28 cellular contexts compared by ENCODE assay signal in genomic region chr13:33925563-33925962, GRCh38.
"Had no signal": no experiment of that assay in that cellular context is flagged by ENCODE, and none has a peak within 500 bp of the region (broad histone marks: within the 10 kb centered on the region; RNA-seq: fewer than 3 reads in every experiment).

No MANE protein-coding gene starts in this region.

- ATAC-seq: naive thymus-derived CD4-positive, alpha-beta T cell; natural killer cell; psoas muscle; right cardiac atrium; sciatic nerve; stimulated activated effector memory CD8-positive, alpha-beta T cell treated with anti-CD3 and anti-CD28 coated beads, Interleukin-12 subunit alpha, Interleukin-12 subunit beta, amount 100 ng/mL, for 72 hours; stimulated activated naive B cell treated with anti-CD40 and anti-IgM and Interleukin-4, amounts not matched to agents 10 μg/mL and 1 μg/mL and 100 μg/mL, for 72 hours had no signal

- H3K79me2 ChIP-seq: parathyroid adenoma had no signal

- H3K4me2 ChIP-seq: neural progenitor cell had no signal

- H3K36me3 Mint-ChIP-seq: naive thymus-derived CD4-positive, alpha-beta T cell; natural killer cell; neural progenitor cell; stimulated activated effector memory CD8-positive, alpha-beta T cell treated with anti-CD3 and anti-CD28 coated beads, Interleukin-12 subunit alpha, Interleukin-12 subunit beta, amount 100 ng/mL, for 72 hours; stimulated activated naive B cell treated with anti-CD40 and anti-IgM and Interleukin-4, amounts not matched to agents 10 μg/mL and 1 μg/mL and 100 μg/mL, for 72 hours had no signal

- H3K27me3 Mint-ChIP-seq: naive thymus-derived CD4-positive, alpha-beta T cell; progenitor cell of endocrine pancreas; stimulated activated naive B cell treated with anti-CD40 and anti-IgM and Interleukin-4, amounts not matched to agents 10 μg/mL and 1 μg/mL and 100 μg/mL, for 72 hours; stimulated activated naive CD8-positive, alpha-beta T cell treated with anti-CD3 and anti-CD28 coated beads, Interleukin-15, Interleukin-2, amounts not matched to agents 100 ng/mL and 50 ng/mL, for 24 hours had no signal

- H3K4me3 Mint-ChIP-seq: naive thymus-derived CD4-positive, alpha-beta T cell; natural killer cell; neural progenitor cell; stimulated activated effector memory CD8-positive, alpha-beta T cell treated with anti-CD3 and anti-CD28 coated beads, Interleukin-12 subunit alpha, Interleukin-12 subunit beta, amount 100 ng/mL, for 72 hours; stimulated activated naive B cell treated with anti-CD40 and anti-IgM and Interleukin-4, amounts not matched to agents 10 μg/mL and 1 μg/mL and 100 μg/mL, for 72 hours; stimulated activated naive CD8-positive, alpha-beta T cell treated with anti-CD3 and anti-CD28 coated beads, Interleukin-15, Interleukin-2, amounts not matched to agents 100 ng/mL and 50 ng/mL, for 24 hours had no signal

- H3K9me3 ChIP-seq: ovary, psoas muscle, stomach, thoracic aorta, thyroid gland, tibial nerve, upper lobe of left lung, vagina had no signal

- H3K4me1 Mint-ChIP-seq: naive thymus-derived CD4-positive, alpha-beta T cell; natural killer cell; neural progenitor cell; stimulated activated effector memory CD8-positive, alpha-beta T cell treated with anti-CD3 and anti-CD28 coated beads, Interleukin-12 subunit alpha, Interleukin-12 subunit beta, amount 100 ng/mL, for 72 hours; stimulated activated naive B cell treated with anti-CD40 and anti-IgM and Interleukin-4, amounts not matched to agents 10 μg/mL and 1 μg/mL and 100 μg/mL, for 72 hours had no signal

- H2AFZ ChIP-seq: neural progenitor cell, parathyroid adenoma had no signal

- H3K27ac Mint-ChIP-seq: naive thymus-derived CD4-positive, alpha-beta T cell; natural killer cell; neural progenitor cell; progenitor cell of endocrine pancreas; stimulated activated effector memory CD8-positive, alpha-beta T cell treated with anti-CD3 and anti-CD28 coated beads, Interleukin-12 subunit alpha, Interleukin-12 subunit beta, amount 100 ng/mL, for 72 hours; stimulated activated naive B cell treated with anti-CD40 and anti-IgM and Interleukin-4, amounts not matched to agents 10 μg/mL and 1 μg/mL and 100 μg/mL, for 72 hours; stimulated activated naive CD8-positive, alpha-beta T cell treated with anti-CD3 and anti-CD28 coated beads, Interleukin-15, Interleukin-2, amounts not matched to agents 100 ng/mL and 50 ng/mL, for 24 hours had no signal

- H3K4me1 ChIP-seq: parathyroid adenoma, psoas muscle, stomach, thyroid gland, tibial nerve, upper lobe of left lung, vagina had no signal

- H3K27me3 ChIP-seq: neural progenitor cell, ovary, stomach, thyroid gland, tibial nerve, upper lobe of left lung, vagina had no signal

- DNase-seq: naive thymus-derived CD4-positive, alpha-beta T cell; natural killer cell; occipital lobe; ovary; posterior cingulate gyrus; psoas muscle; right cardiac atrium; stimulated activated CD4-positive, alpha-beta T cell treated with anti-CD3 and anti-CD28 coated beads, Interleukin-15, amount 100 ng/mL, for 24 hours; stimulated activated CD4-positive, alpha-beta T cell treated with anti-CD3 and anti-CD28 coated beads, Interleukin-2, amount 100 ng/mL, for 24 hours; stimulated activated CD4-positive, alpha-beta T cell treated with anti-CD3 and anti-CD28 coated beads, Interleukin-2, amount 100 ng/mL, for 48 hours; stimulated activated CD4-positive, alpha-beta T cell treated with anti-CD3 and anti-CD28 coated beads, Interleukin-4, amount 100 ng/mL, for 24 hours; stimulated activated naive B cell treated with anti-CD40 and anti-IgM and Interleukin-4, amounts not matched to agents 10 μg/mL and 1 μg/mL and 100 μg/mL, for 72 hours; stimulated activated naive CD4-positive, alpha-beta T cell treated with Interleukin-2 at 50 U/mL for 16 hours; stomach; thyroid gland; trophoblast cell; upper lobe of left lung had no signal

- FAIRE-seq: urothelium cell line had no signal

- H3K36me3 ChIP-seq: neural progenitor cell, ovary, stomach, thoracic aorta, thyroid gland, tibial nerve, upper lobe of left lung, vagina had no signal

- H3K4me3 ChIP-seq: neural progenitor cell, ovary, psoas muscle, skin epidermis, stomach, thoracic aorta, thyroid gland, tibial nerve, upper lobe of left lung, vagina had no signal

- H3K9me3 Mint-ChIP-seq: naive thymus-derived CD4-positive, alpha-beta T cell; neural progenitor cell; stimulated activated effector memory CD8-positive, alpha-beta T cell treated with anti-CD3 and anti-CD28 coated beads, Interleukin-12 subunit alpha, Interleukin-12 subunit beta, amount 100 ng/mL, for 72 hours; stimulated activated naive B cell treated with anti-CD40 and anti-IgM and Interleukin-4, amounts not matched to agents 10 μg/mL and 1 μg/mL and 100 μg/mL, for 72 hours; stimulated activated naive CD8-positive, alpha-beta T cell treated with anti-CD3 and anti-CD28 coated beads, Interleukin-15, Interleukin-2, amounts not matched to agents 100 ng/mL and 50 ng/mL, for 24 hours had no signal

- H3K9ac ChIP-seq: neural progenitor cell, parathyroid adenoma had no signal

- H3K27ac ChIP-seq: neural progenitor cell, ovary, parathyroid adenoma, psoas muscle, skin epidermis, stomach, thoracic aorta, thyroid gland, tibial nerve, upper lobe of left lung, vagina had no signal
